Comparison of ENCODE assay signal across 10 cellular contexts in the genomic region with DNA sequence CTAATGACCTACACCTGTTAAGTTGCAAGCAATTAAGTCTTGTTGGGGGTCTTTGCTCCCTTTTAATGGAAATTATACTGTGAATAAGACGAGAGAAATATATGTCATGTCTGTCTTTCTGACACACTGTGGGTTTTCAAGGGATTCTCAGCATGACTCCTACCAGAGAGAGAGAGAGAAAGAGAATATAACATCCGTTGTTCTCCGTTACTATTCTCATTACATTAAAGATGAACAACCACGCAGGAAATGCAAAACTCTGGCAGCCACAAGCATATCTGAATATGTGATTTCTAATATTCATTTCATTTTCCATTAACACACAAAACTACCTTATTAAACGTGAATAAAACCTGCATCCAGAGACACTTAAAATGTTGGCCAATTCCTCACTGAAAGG.
DNase-seq lines count a peak whose midpoint lies in the region; TF ChIP-seq lines count a peak whose summit lies in the region.
"Had no signal": no experiment of that assay in that cellular context is flagged by ENCODE, and none has a peak within 500 bp of the region (broad histone marks: within the 10 kb centered on the region; RNA-seq: fewer than 3 reads in every experiment).

No MANE protein-coding gene starts in this region.

- H3K4me1 ChIP-seq in thyroid gland: no peaks in the 10 kb centered on the region
- H3K4me1 ChIP-seq: vagina had no signal

- no peak for DNase-seq in activated naive CD4-positive, alpha-beta T cell (lab: John Stamatoyannopoulos, UW)
- DNase-seq in MG63 (no peak), epithelial cell of proximal tubule (ENCODE audit: low read depth) (no peak), substantia nigra (lab: John Stamatoyannopoulos, UW) (no peak), NCI-H2196 (lab: John Stamatoyannopoulos, UW; ENCODE audit: unreplicated experiment) (no peak), thyroid gland (no peak), H7 (no peak)
- DNase-seq: HCEC 1CT had no signal

- peak overlapping the region; percentile 97 for H3K27ac Mint-ChIP-seq in activated naive CD4-positive, alpha-beta T cell treated with anti-CD3 and anti-CD28 coated beads, Interleukin-2, amount 50 U/mL, for 24 hours

- H3K9me3 ChIP-seq in MG63 (no peaks in the 10 kb centered on the region), thyroid gland (no peaks in the 10 kb centered on the region)
- H3K9me3 ChIP-seq: vagina had no signal

- TF ChIP-seq POLR2A in thyroid gland (IDR thresholded peaks at IDR 0.05): no peak

- H3K9me3 Mint-ChIP-seq in activated naive CD4-positive, alpha-beta T cell treated with anti-CD3 and anti-CD28 coated beads, Interleukin-2, amount 50 U/mL, for 24 hours: no peaks in the 10 kb centered on the region

- WGBS in thyroid gland, 2 donors: 83 to 84% methylated on average over 5 of the region's 5 CpGs

- intact Hi-C loops in thyroid gland (cut with DNase I): no loop called here

- H3K27me3 ChIP-seq in MG63: no peaks in the 10 kb centered on the region
- no peaks in the 10 kb centered on the region for H3K27me3 ChIP-seq in thyroid gland
- no peaks in the 10 kb centered on the region for H3K27me3 ChIP-seq in H7 (ENCODE audit: control insufficient read depth, insufficient read depth, low read length)
- H3K27me3 ChIP-seq: vagina had no signal

- no peaks in the 10 kb centered on the region for H3K27me3 Mint-ChIP-seq in activated naive CD4-positive, alpha-beta T cell treated with anti-CD3 and anti-CD28 coated beads, Interleukin-2, amount 50 U/mL, for 24 hours

- peak overlapping the region; percentile 20 for H3K27ac ChIP-seq in substantia nigra (ENCODE audit: low read depth, low read length, poor library complexity, severe bottlenecking)
- no peak overlapping the region for H3K27ac ChIP-seq in thyroid gland
- H3K27ac ChIP-seq: vagina had no signal

- TF ChIP-seq CTCF in epithelial cell of proximal tubule (conservative IDR thresholded peaks at IDR 0.05; ENCODE audit: low read depth, low read length) (no peak), thyroid gland (IDR thresholded peaks at IDR 0.05) (no peak)

- H3K36me3 ChIP-seq in MG63 (no peaks in the 10 kb centered on the region), thyroid gland (no peaks in the 10 kb centered on the region), H7 (replicated peaks; ENCODE audit: control insufficient read depth, insufficient read depth, low read length) (no peaks in the 10 kb centered on the region)
- H3K36me3 ChIP-seq: vagina had no signal

- no peaks in the 10 kb centered on the region for H3K36me3 Mint-ChIP-seq in activated naive CD4-positive, alpha-beta T cell treated with anti-CD3 and anti-CD28 coated beads, Interleukin-2, amount 50 U/mL, for 24 hours

- peaks cover 35% of the 10 kb centered on the region for H3K4me1 Mint-ChIP-seq in activated naive CD4-positive, alpha-beta T cell treated with anti-CD3 and anti-CD28 coated beads, Interleukin-2, amount 50 U/mL, for 24 hours

- H3K4me3 ChIP-seq in MG63: peak overlapping the region; percentile 15; the same call in 1 of the 2 replicates
- H3K4me3 ChIP-seq in epithelial cell of proximal tubule (ENCODE audit: low read depth, low read length): peak overlapping the region; percentile 17
- H3K4me3 ChIP-seq in thyroid gland (replicated peaks in 1 of 3): no peak overlapping the region
- no peak overlapping the region for H3K4me3 ChIP-seq in H7 (ENCODE audit: insufficient read depth, low read depth, low read length)
- H3K4me3 ChIP-seq: vagina had no signal

- peak overlapping the region; percentile 88 for H3K4me3 Mint-ChIP-seq in activated naive CD4-positive, alpha-beta T cell treated with anti-CD3 and anti-CD28 coated beads, Interleukin-2, amount 50 U/mL, for 24 hours

Comparison
In these comparisons a context has a peak if more than half of its experiments do, and no peak if none do; other contexts are left out.
1. H3K4me3 ChIP-seq: peak in MG63 (single experiment) and epithelial cell of proximal tubule (single experiment); none in thyroid gland (0 of 3) and H7 (single experiment).